In the genomic region with DNA sequence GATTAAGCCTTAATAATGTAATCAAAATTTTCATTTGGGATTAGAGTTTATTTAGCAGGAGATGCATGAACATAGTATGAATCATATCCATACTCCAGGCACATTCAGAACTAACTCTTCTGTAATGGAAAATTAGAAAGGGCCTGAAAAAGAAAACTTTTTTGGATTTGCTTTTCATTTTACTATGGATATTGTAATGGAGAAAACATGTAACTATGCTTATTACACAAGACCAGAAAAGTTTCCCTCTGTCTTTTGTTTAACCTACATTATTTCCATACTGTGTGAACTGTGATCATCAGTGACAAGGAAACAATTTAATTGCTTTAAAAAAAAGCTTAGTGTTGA, we compare ENCODE assay signal across 12 cellular contexts. TPM values are rescaled to one million over a fixed set of nuclear protein-coding genes. Genes with fewer than 3 reads are reported as not detected.
DNase-seq lines count a peak whose midpoint lies in the region; ATAC-seq, FAIRE-seq and TF ChIP-seq lines count a peak whose summit lies in the region.
"Had no signal": no experiment of that assay in that cellular context is flagged by ENCODE, and none has a peak within 500 bp of the region (broad histone marks: within the 10 kb centered on the region; RNA-seq: fewer than 3 reads in every experiment).

No MANE protein-coding gene starts in this region.

- peak; percentile 49 for FAIRE-seq in endothelial cell of umbilical vein (lab: Jason Lieb, UNC)
- FAIRE-seq: frontal cortex had no signal

- dilution Hi-C loops in endothelial cell of umbilical vein (cut with MboI; ENCODE audit: extremely low pct_ligation_motif_present, low sequenced_read_pairs) = no loop called here

- DNase-seq in EH (ENCODE audit: low read depth) (peak; percentile 44), Panc1 (ENCODE audit: low read depth, low spot score) (no peak), endothelial cell of umbilical vein (ENCODE audit: low read depth, low spot score) (peak; percentile 53), osteoblast (ENCODE audit: insufficient read length, low spot score, missing footprints) (no peak), DMS114 treated with DMSO at 0.1 percent for 48 hours (lab: John Stamatoyannopoulos, UW; ENCODE audit: unreplicated experiment) (no peak), G401 (ENCODE audit: low spot score) (no peak), right atrium auricular region (ENCODE audit: low spot score) (no peak)
- DNase-seq: activated CD8-positive, alpha-beta memory T cell treated with anti-CD3 and anti-CD28 coated beads, Interleukin-2, amount 10 ng/mL, durations not matched to agents 7 days and 5 days; DMS 273 treated with DMSO at 0.1 percent for 48 hours; NK-92 treated with Interleukin-12 subunit alpha and Interleukin-12 subunit beta, amount 100 ng/mL, for 24 hours had no signal

- H3K79me2 ChIP-seq in endothelial cell of umbilical vein (ENCODE audit: control insufficient read depth, insufficient read depth, low read length) (peaks cover 68% of the 10 kb centered on the region), osteoblast (ENCODE audit: insufficient read depth, low read length) (peaks cover 40% of the 10 kb centered on the region)

- ATAC-seq in Panc1 (no peak), GM21529 (IDR thresholded peaks at IDR 0.05; ENCODE audit: unreplicated experiment) (no peak)
- ATAC-seq: activated CD8-positive, alpha-beta memory T cell treated with anti-CD3 and anti-CD28 coated beads, Interleukin-2, amount 10 ng/mL, durations not matched to agents 7 days and 5 days had no signal

- TF ChIP-seq CTCF in Panc1 (IDR thresholded peaks at IDR 0.05) = no peak
- no peak for TF ChIP-seq CTCF in endothelial cell of umbilical vein (IDR thresholded peaks at IDR 0.05; ENCODE audit: extremely low read depth in 1 of 2, insufficient read depth in 1 of 2, low read depth in 1 of 2, low read length in 2 of 2)
- no peak for TF ChIP-seq CTCF in osteoblast (IDR thresholded peaks at IDR 0.05; ENCODE audit: extremely low read depth, low read depth, low read length)
- no peak for TF ChIP-seq CTCF in right atrium auricular region (IDR thresholded peaks at IDR 0.05)

- TF ChIP-seq POLR2A in endothelial cell of umbilical vein (IDR thresholded peaks at IDR 0.05; ENCODE audit: low read depth, low read length) = no peak

- H3K36me3 ChIP-seq in Panc1 (ENCODE audit: control insufficient read depth, insufficient read depth, low read length) (no peaks in the 10 kb centered on the region), endothelial cell of umbilical vein (ENCODE audit: control insufficient read depth in 2 of 2, extremely low read depth in 1 of 2, insufficient read depth in 2 of 2, low read length in 2 of 2) (peaks cover 0 to 15% of the 10 kb centered on the region in 2 experiments), osteoblast (ENCODE audit: insufficient read depth, low read length) (peaks cover 6% of the 10 kb centered on the region), right atrium auricular region (no peaks in the 10 kb centered on the region)

- H3K4me2 ChIP-seq in endothelial cell of umbilical vein (ENCODE audit: insufficient read depth, low read length) (no peak overlapping the region), osteoblast (ENCODE audit: insufficient read depth, low read length) (peak overlapping the region; percentile 35)

- peaks cover 6% of the 10 kb centered on the region for H4K20me1 ChIP-seq in endothelial cell of umbilical vein (replicated peaks; ENCODE audit: control insufficient read depth, extremely low read depth, insufficient read depth, low read length)
- no peaks in the 10 kb centered on the region for H4K20me1 ChIP-seq in osteoblast (ENCODE audit: insufficient read depth, low read length)

- H3K27me3 ChIP-seq in Panc1 (ENCODE audit: control insufficient read depth, insufficient read depth, low read length) (no peaks in the 10 kb centered on the region), endothelial cell of umbilical vein (ENCODE audit: control insufficient read depth in 2 of 2, insufficient read depth in 2 of 2, low read length in 2 of 2) (no peaks in the 10 kb centered on the region), osteoblast (ENCODE audit: insufficient read depth, low read length) (no peaks in the 10 kb centered on the region), right atrium auricular region (no peaks in the 10 kb centered on the region)

- H2AFZ ChIP-seq in endothelial cell of umbilical vein (ENCODE audit: low read depth, low read length) (no peak overlapping the region), osteoblast (ENCODE audit: low read length) (no peak overlapping the region)

- intact Hi-C loops in Panc1 (cut with micrococcal nuclease; ENCODE audit: unreplicated experiment) (no loop called here), endothelial cell of umbilical vein (cut with micrococcal nuclease) (no loop called here)

- POLR2A ChIA-PET in Panc1 (lab: Charles Lee) (no interaction called here), endothelial cell of umbilical vein (lab: Charles Lee) (interaction anchor here (0.7 kb wide), 1 partner anchor 357 kb away, joined by 3 read pairs; no protein-coding TSS in a partner anchor)

- H3K4me1 ChIP-seq in Panc1 (ENCODE audit: control insufficient read depth, insufficient read depth, low read length) (peaks cover 41% of the 10 kb centered on the region), endothelial cell of umbilical vein (ENCODE audit: control insufficient read depth, extremely low read depth, insufficient read depth, low read length) (peaks cover 11% of the 10 kb centered on the region), osteoblast (ENCODE audit: insufficient read depth, low read length) (peaks cover 57% of the 10 kb centered on the region), right atrium auricular region (peaks cover 0 to 43% of the 10 kb centered on the region in 2 donors)

- H3K4me3 ChIP-seq in Panc1 (ENCODE audit: low read depth in 2 of 2, low read length in 2 of 2) = no peak overlapping the region
- no peak overlapping the region for H3K4me3 ChIP-seq in endothelial cell of umbilical vein (replicated peaks in 1 of 3; ENCODE audit: insufficient read depth in 1 of 3, low read depth in 1 of 3, low read length in 3 of 3)
- no peak overlapping the region for H3K4me3 ChIP-seq in osteoblast (ENCODE audit: insufficient read depth, low read length)
- H3K4me3 ChIP-seq in right atrium auricular region = no peak overlapping the region

- H3K9me1 ChIP-seq in endothelial cell of umbilical vein (replicated peaks; ENCODE audit: control insufficient read depth, extremely low read depth, insufficient read depth, low read length) = peaks cover 3% of the 10 kb centered on the region

- in situ Hi-C loops in Panc1 (cut with HindIII; ENCODE audit: low pct_unique_long_range_greater_than_20kb, low sequenced_read_pairs) (no loop called here), G401 (cut with HindIII; ENCODE audit: low sequenced_read_pairs) (no loop called here)

- CTCF ChIA-PET in Panc1 (lab: Charles Lee) = no interaction called here
- CTCF ChIA-PET in endothelial cell of umbilical vein (lab: Charles Lee) = interaction anchor here (0.6 to 15.5 kb wide), 11 partner anchors 9 to 596 kb away, joined by 3 to 462 read pairs (median 4); a partner anchor contains a TSS

- H3K9ac ChIP-seq in endothelial cell of umbilical vein (replicated peaks; ENCODE audit: extremely low read depth, insufficient read depth, low read length) = no peak overlapping the region

- BruUV-seq in Panc1 (replicated peaks; lab: Mats Ljungman, UMichigan) = no TSS peak
- BruUV-seq in endothelial cell of umbilical vein (replicated peaks; lab: Mats Ljungman, UMichigan) = no TSS peak

- no peaks in the 10 kb centered on the region for H3K9me3 ChIP-seq in Panc1 (ENCODE audit: control insufficient read depth, insufficient read depth, low read depth, low read length)
- H3K9me3 ChIP-seq in endothelial cell of umbilical vein (replicated peaks; ENCODE audit: control insufficient read depth, insufficient read depth, low read length) = no peaks in the 10 kb centered on the region
- no peaks in the 10 kb centered on the region for H3K9me3 ChIP-seq in osteoblast (ENCODE audit: low read depth, low read length)
- H3K9me3 ChIP-seq in right atrium auricular region = no peaks in the 10 kb centered on the region

- H3K27ac ChIP-seq in Panc1 (ENCODE audit: low read length) = peak overlapping the region; percentile 52; the same call in 1 of the 2 replicates
- no peak overlapping the region for H3K27ac ChIP-seq in endothelial cell of umbilical vein (ENCODE audit: insufficient read depth, low read depth, low read length)
- H3K27ac ChIP-seq in osteoblast (ENCODE audit: low read depth, low read length) = peak overlapping the region; percentile 65
- H3K27ac ChIP-seq in right atrium auricular region = no peak overlapping the region

TF ChIP-seq in endothelial cell of umbilical vein, 7 proteins besides CTCF, POLR2A, EP300 and RAD21:
- TF ChIP-seq FOS (IDR thresholded peaks at IDR 0.05; ENCODE audit: borderline replicate concordance, insufficient read depth, low read length) = peak; percentile 37
- TF ChIP-seq, protein P1, sequence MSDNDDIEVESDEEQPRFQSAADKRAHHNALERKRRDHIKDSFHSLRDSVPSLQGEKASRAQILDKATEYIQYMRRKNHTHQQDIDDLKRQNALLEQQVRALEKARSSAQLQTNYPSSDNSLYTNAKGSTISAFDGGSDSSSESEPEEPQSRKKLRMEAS (IDR thresholded peaks at IDR 0.05; ENCODE audit: insufficient read depth, insufficient read length) = no peak

RNA-seq across cellular contexts. Expression of a gene that starts 22.0 kb away (rescaled TPM):
- total RNA-seq in Panc1 (2021; ENCODE audit: unreplicated experiment) (99.4 TPM), endothelial cell of umbilical vein (50.5 and 64.8 TPM in 2 replicates), osteoblast (99.2 and 124 TPM in 2 replicates), right atrium auricular region (10 to 100 TPM; 18.0 to 23.3 TPM)
- polyA plus RNA-seq in Panc1 (2012; ENCODE audit: insufficient read length) = 84.1 TPM
- polyA plus RNA-seq in endothelial cell of umbilical vein = 31.3 and 35.3 TPM in 2 replicates
- 31.6 and 33.6 TPM in 2 replicates for polyA plus RNA-seq in endothelial cell of umbilical vein (2011; cell fraction: cytosol; rRNA removed)
- 116 and 122 TPM in 2 replicates for polyA plus RNA-seq in endothelial cell of umbilical vein (2011; cell fraction: nucleus; rRNA removed)
- 28.0 and 38.8 TPM in 2 replicates for polyA plus RNA-seq in endothelial cell of umbilical vein (2012)
- 44.3 and 48.7 TPM in 2 replicates for polyA minus RNA-seq in endothelial cell of umbilical vein
- 39.0 TPM for polyA minus RNA-seq in endothelial cell of umbilical vein (2011; cell fraction: cytosol; rRNA and poly(A)+ RNA removed)
- 72.9 and 85.3 TPM in 2 replicates for polyA minus RNA-seq in endothelial cell of umbilical vein (2011; cell fraction: nucleus; rRNA and poly(A)+ RNA removed)
- not detected in 2 replicates for total RNA-seq in G401 (2014; rRNA removed; shearing (Covaris generic))

Comparison
In these comparisons a context has a peak if more than half of its experiments do, and no peak if none do; other contexts are left out.
1. DNase-seq: peak in EH (single experiment) and endothelial cell of umbilical vein (single experiment); none in Panc1 (single experiment), osteoblast (single experiment), DMS114 treated with DMSO at 0.1 percent for 48 hours (single experiment), G401 (single experiment) and right atrium auricular region (single experiment).
2. H3K27ac ChIP-seq: peak in Panc1 (single experiment) and osteoblast (single experiment); none in endothelial cell of umbilical vein (single experiment) and right atrium auricular region (0 of 2).
3. RNA of a gene that starts 22.0 kb away (total RNA-seq): 99.4 TPM in Panc1 (single experiment), 99.2 to 124 TPM in osteoblast, 50.5 to 64.8 TPM in endothelial cell of umbilical vein and 18.0 to 23.3 TPM in right atrium auricular region; not detected in G401; every median in the first group is over 10 times any median in the second.